ENCODE assay signal across 21 cellular contexts in genomic region chr2:213105212-213105611, GRCh38. TPM values are rescaled to one million over a fixed set of nuclear protein-coding genes. Genes with fewer than 3 reads are reported as not detected.
DNase-seq lines count a peak whose midpoint lies in the region; ATAC-seq, FAIRE-seq and TF ChIP-seq lines count a peak whose summit lies in the region.
"Had no signal": no experiment of that assay in that cellular context is flagged by ENCODE, and none has a peak within 500 bp of the region (broad histone marks: within the 10 kb centered on the region; RNA-seq: fewer than 3 reads in every experiment).

No MANE protein-coding gene starts in this region.

- H3K4me3 ChIP-seq in CD8-positive, alpha-beta T cell (ENCODE audit: low read depth, low read length) = no peak overlapping the region
- H3K4me3 ChIP-seq in mucosa of descending colon = no peak overlapping the region
- H3K4me3 ChIP-seq: lung, SJSA1 had no signal

- ATAC-seq in CD8-positive, alpha-beta T cell = no peak
- ATAC-seq in activated CD8-positive, alpha-beta T cell treated with anti-CD3 and anti-CD28 coated beads, Interleukin-2, amount 10 ng/mL, durations not matched to agents 7 days and 5 days = no peak
- ATAC-seq in mucosa of descending colon = no peak

- intact Hi-C loops in CD8-positive, alpha-beta T cell (cut with DNase I, micrococcal nuclease) = loop anchor here (2.0 to 5.0 kb wide), 2 partner anchors 14 to 47 kb away; partner anchors contain the start of gene IKZF2 (in 1 of the 2)
- intact Hi-C loops in mucosa of descending colon (cut with DNase I, micrococcal nuclease) = no loop called here

- no peaks in the 10 kb centered on the region for H3K36me3 ChIP-seq in CD8-positive, alpha-beta T cell (ENCODE audit: insufficient read depth, low read length)
- H3K36me3 ChIP-seq in mucosa of descending colon (ENCODE audit: low read depth) = no peaks in the 10 kb centered on the region
- H3K36me3 ChIP-seq: SJSA1, thoracic aorta had no signal

- H3K9me3 Mint-ChIP-seq in CD8-positive, alpha-beta T cell = no peaks in the 10 kb centered on the region
- H3K9me3 Mint-ChIP-seq in activated CD8-positive, alpha-beta T cell treated with anti-CD3 and anti-CD28 coated beads, Interleukin-2, amount 10 ng/mL, durations not matched to agents 7 days and 5 days (ENCODE audit: insufficient read depth) = no peaks in the 10 kb centered on the region
- no peaks in the 10 kb centered on the region for H3K9me3 Mint-ChIP-seq in mesothelial cell of epicardium

- H3K36me3 Mint-ChIP-seq in CD8-positive, alpha-beta T cell = no peaks in the 10 kb centered on the region
- H3K36me3 Mint-ChIP-seq in activated CD8-positive, alpha-beta T cell treated with anti-CD3 and anti-CD28 coated beads, Interleukin-2, amount 10 ng/mL, durations not matched to agents 7 days and 5 days (ENCODE audit: low read depth) = peaks cover 13% of the 10 kb centered on the region
- H3K36me3 Mint-ChIP-seq in mesothelial cell of epicardium = no peaks in the 10 kb centered on the region

- peak; percentile 23 for FAIRE-seq in GM12891 (lab: Jason Lieb, UNC)
- FAIRE-seq: D721Med, GM12892 had no signal

- no peak for TF ChIP-seq POLR2A in GM12891 (IDR thresholded peaks at IDR 0.05; ENCODE audit: low read depth, low read length)

- peak overlapping the region; percentile 17 for H3K4me3 Mint-ChIP-seq in CD8-positive, alpha-beta T cell
- peak overlapping the region; percentile 60 for H3K4me3 Mint-ChIP-seq in activated CD8-positive, alpha-beta T cell treated with anti-CD3 and anti-CD28 coated beads, Interleukin-2, amount 10 ng/mL, durations not matched to agents 7 days and 5 days
- no peak overlapping the region for H3K4me3 Mint-ChIP-seq in mesothelial cell of epicardium

- no peak overlapping the region for H3K27ac ChIP-seq in CD8-positive, alpha-beta T cell (ENCODE audit: low read depth, low read length)
- H3K27ac ChIP-seq: SJSA1, thoracic aorta had no signal

- no peaks in the 10 kb centered on the region for H3K9me3 ChIP-seq in CD8-positive, alpha-beta T cell (ENCODE audit: low read length)
- H3K9me3 ChIP-seq in mucosa of descending colon = no peaks in the 10 kb centered on the region
- H3K9me3 ChIP-seq: SJSA1, thoracic aorta had no signal

- H3K27me3 ChIP-seq in CD8-positive, alpha-beta T cell (ENCODE audit: insufficient read depth, low read length) = no peaks in the 10 kb centered on the region
- H3K27me3 ChIP-seq: SJSA1 had no signal

- no peak for TF ChIP-seq CTCF in CD8-positive, alpha-beta T cell (IDR thresholded peaks at IDR 0.05)
- TF ChIP-seq CTCF in mesothelial cell of epicardium (IDR thresholded peaks at IDR 0.05; ENCODE audit: unreplicated experiment) (no peak), mucosa of descending colon (IDR thresholded peaks at IDR 0.05) (no peak)

- H3K27me3 Mint-ChIP-seq in CD8-positive, alpha-beta T cell (ENCODE audit: low read depth) = no peaks in the 10 kb centered on the region
- no peaks in the 10 kb centered on the region for H3K27me3 Mint-ChIP-seq in activated CD8-positive, alpha-beta T cell treated with anti-CD3 and anti-CD28 coated beads, Interleukin-2, amount 10 ng/mL, durations not matched to agents 7 days and 5 days (ENCODE audit: low read depth)
- no peaks in the 10 kb centered on the region for H3K27me3 Mint-ChIP-seq in mesothelial cell of epicardium (ENCODE audit: low read depth)

- H3K4me1 Mint-ChIP-seq in CD8-positive, alpha-beta T cell (ENCODE audit: low read depth) = peaks cover 66% of the 10 kb centered on the region
- H3K4me1 Mint-ChIP-seq in activated CD8-positive, alpha-beta T cell treated with anti-CD3 and anti-CD28 coated beads, Interleukin-2, amount 10 ng/mL, durations not matched to agents 7 days and 5 days (ENCODE audit: low read depth) = peaks cover 51% of the 10 kb centered on the region
- peaks cover 33% of the 10 kb centered on the region for H3K4me1 Mint-ChIP-seq in mesothelial cell of epicardium

- peak overlapping the region; percentile 78 for H3K27ac Mint-ChIP-seq in CD8-positive, alpha-beta T cell
- H3K27ac Mint-ChIP-seq in activated CD8-positive, alpha-beta T cell treated with anti-CD3 and anti-CD28 coated beads, Interleukin-2, amount 10 ng/mL, durations not matched to agents 7 days and 5 days = peak overlapping the region; percentile 46
- peak overlapping the region; percentile 94 for H3K27ac Mint-ChIP-seq in mesothelial cell of epicardium

- POLR2A ChIA-PET in CD8-positive, alpha-beta T cell (lab: Charles Lee) = no interaction called here
- POLR2A ChIA-PET in activated CD8-positive, alpha-beta T cell treated with anti-CD3 and anti-CD28 coated beads, Interleukin-2, amount 10 ng/mL, durations not matched to agents 7 days and 5 days (lab: Charles Lee) = interaction anchor here (2.2 kb wide), 1 partner anchor 14 kb away, joined by 6 read pairs; no protein-coding TSS in a partner anchor

- no peak for DNase-seq in CD8-positive, alpha-beta T cell
- DNase-seq in GM12891 (ENCODE audit: insufficient read length, low spot score) (no peak), mesothelial cell of epicardium (ENCODE audit: low spot score in 2 of 2, unreplicated experiment in 2 of 2) (no peak), NCI-H748 (lab: John Stamatoyannopoulos, UW; ENCODE audit: unreplicated experiment) (no peak), AG08396 (ENCODE audit: low spot score) (no peak), NCI-H2107 (lab: John Stamatoyannopoulos, UW) (no peak), mucosa of descending colon (no peak)
- DNase-seq in activated CD8-positive, alpha-beta T cell treated with anti-CD3 and anti-CD28 coated beads, Interleukin-2, amount 10 ng/mL, durations not matched to agents 7 days and 5 days = no peak
- DNase-seq: activated CD4-positive, alpha-beta T cell treated with anti-CD3 and anti-CD28 coated beads for 4 hours; central memory CD4-positive, alpha-beta T cell; effector memory CD4-positive, alpha-beta T cell; GF-D8; NCI-H748 treated with DMSO at 0.1 percent for 48 hours; small intestine; stimulated activated CD4-positive, alpha-beta T cell treated with anti-CD3 and anti-CD28 coated beads, Interleukin-4, amount 100 ng/mL, for 4 hours; T1000 had no signal

- CTCF ChIA-PET in CD8-positive, alpha-beta T cell (lab: Charles Lee) = interaction anchor here (1.0 to 1.4 kb wide), 3 partner anchors 8 to 327 kb away, joined by 3 to 4 read pairs (median 3); no protein-coding TSS in a partner anchor
- CTCF ChIA-PET in activated CD8-positive, alpha-beta T cell treated with anti-CD3 and anti-CD28 coated beads, Interleukin-2, amount 10 ng/mL, durations not matched to agents 7 days and 5 days (lab: Charles Lee) = interaction anchor here (0.5 to 2.0 kb wide), 8 partner anchors 12 to 140 kb away, joined by 3 to 6 read pairs (median 4); no protein-coding TSS in a partner anchor

- H3K4me1 ChIP-seq in CD8-positive, alpha-beta T cell (ENCODE audit: insufficient read depth, low read length) = peaks cover 19% of the 10 kb centered on the region
- H3K4me1 ChIP-seq in mucosa of descending colon (ENCODE audit: low read depth) = peaks cover 7% of the 10 kb centered on the region
- H3K4me1 ChIP-seq: SJSA1 had no signal

TF ChIP-seq in GM12891, 5 proteins besides CTCF, POLR2A, EP300 and RAD21:
- TF ChIP-seq POLR2AphosphoS5 (IDR thresholded peaks at IDR 0.05; ENCODE audit: low read depth, low read length) (no peak), POU2F2 (IDR thresholded peaks at IDR 0.05; ENCODE audit: low read depth, low read length) (no peak)

RNA-seq across cellular contexts. Expression of gene IKZF2, which starts 46.2 kb away (rescaled TPM):
- total RNA-seq in CD8-positive, alpha-beta T cell = 10 to 100 TPM; 11.2 to 14.6 TPM
- polyA plus RNA-seq in GM12891 (2012; ENCODE audit: low read depth, missing spikeins) = 32.8 TPM
- total RNA-seq in activated CD8-positive, alpha-beta T cell treated with anti-CD3 and anti-CD28 coated beads, Interleukin-2, amount 10 ng/mL, durations not matched to agents 7 days and 5 days = 10 to 100 TPM; 29.7 to 30.8 TPM
- total RNA-seq in mesothelial cell of epicardium (44.8 to 47.5 TPM (median 44.9 TPM) in 3 replicates), mucosa of descending colon (10 to 100 TPM in 1 of 3 donors, 1 to 10 TPM in 2; 5.6 to 11.1 (median 8.6) TPM)

Comparison
In these comparisons a context has a peak if more than half of its experiments do, and no peak if none do; other contexts are left out.
1. intact Hi-C loops: an anchor here in CD8-positive, alpha-beta T cell (2.0 to 5.0 kb wide); none called in mucosa of descending colon.